Comparison of ENCODE assay signal across 8 cellular contexts in the genomic region with DNA sequence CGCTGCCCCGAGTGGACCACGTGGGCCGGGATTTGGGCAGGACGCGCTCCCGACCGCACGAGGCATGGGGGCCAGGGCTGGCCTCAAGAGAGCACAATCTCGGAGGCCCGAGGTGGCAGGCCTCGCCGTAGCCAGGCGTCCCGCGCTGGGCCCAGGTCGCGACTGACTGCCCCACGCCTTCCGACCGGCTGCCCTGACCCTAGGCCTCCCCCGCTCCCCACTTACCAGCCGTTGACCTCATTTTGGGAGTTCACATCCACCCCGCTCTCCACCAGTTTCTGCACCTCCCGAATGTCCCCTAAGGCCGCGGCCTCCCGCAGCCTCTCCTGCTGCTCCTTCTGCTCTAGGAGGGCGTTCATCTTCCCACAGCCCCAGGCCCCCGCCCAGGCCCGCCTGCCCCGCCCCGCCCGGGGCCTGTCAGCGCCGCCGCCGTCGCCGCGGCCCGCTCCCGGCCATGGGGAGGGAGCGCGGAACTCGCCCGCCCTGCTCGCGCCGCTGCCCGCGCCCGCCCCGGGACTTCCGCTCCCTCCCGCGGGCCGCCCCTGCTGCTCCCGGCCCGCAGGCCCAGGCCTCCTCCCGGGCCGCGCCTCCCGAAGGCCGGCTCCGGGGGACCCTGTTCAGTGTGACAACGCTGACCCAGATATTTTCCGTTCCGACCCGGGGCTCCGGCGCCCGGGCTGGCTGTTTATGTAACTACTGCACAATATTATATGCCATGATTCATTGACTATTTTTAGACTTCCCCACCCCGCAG. TPM values are rescaled to one million over a fixed set of nuclear protein-coding genes. Genes with fewer than 3 reads are reported as not detected.
A peak's percentile ranks its signal among the peaks of the same experiment; 100 is the strongest.
DNase-seq lines count a peak whose midpoint lies in the region; ATAC-seq and TF ChIP-seq lines count a peak whose summit lies in the region.

A gene with protein sequence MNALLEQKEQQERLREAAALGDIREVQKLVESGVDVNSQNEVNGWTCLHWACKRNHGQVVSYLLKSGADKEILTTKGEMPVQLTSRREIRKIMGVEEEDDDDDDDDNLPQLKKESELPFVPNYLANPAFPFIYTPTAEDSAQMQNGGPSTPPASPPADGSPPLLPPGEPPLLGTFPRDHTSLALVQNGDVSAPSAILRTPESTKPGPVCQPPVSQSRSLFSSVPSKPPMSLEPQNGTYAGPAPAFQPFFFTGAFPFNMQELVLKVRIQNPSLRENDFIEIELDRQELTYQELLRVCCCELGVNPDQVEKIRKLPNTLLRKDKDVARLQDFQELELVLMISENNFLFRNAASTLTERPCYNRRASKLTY (minus strand): TSS at position 619 of the 754 bp plus-strand sequence. CDS start 260 bp downstream, at position 359.

- peak within 1 kb of the TSS; percentile 91 for H3K4me3 ChIP-seq in Jurkat, Clone E6-1 (ENCODE audit: low read length)
- H3K4me3 ChIP-seq in PC-9 (peak within 1 kb of the TSS; percentile 79), mucosa of stomach (ENCODE audit: low read length) (peak within 1 kb of the TSS; percentile 40)

- TF ChIP-seq POLR2A in erythroblast (IDR thresholded peaks at IDR 0.05; ENCODE audit: low read length): no peak

- no peak for TF ChIP-seq CTCF in PC-9 (conservative IDR thresholded peaks at IDR 0.05)

- no peaks in the 10 kb centered on the region for H3K27me3 ChIP-seq in PC-9 (ENCODE audit: insufficient read depth, low read depth)
- no peaks in the 10 kb centered on the region for H3K27me3 ChIP-seq in mucosa of stomach (ENCODE audit: control insufficient read depth, insufficient read depth, low read length)

- peaks cover 20% of the 10 kb centered on the region for H3F3A ChIP-seq in PC-9 (ENCODE audit: insufficient read depth, low read depth)

- peak within 1 kb of the TSS; percentile 94 for H3K9ac ChIP-seq in mucosa of stomach (ENCODE audit: low read length)

- CTCF ChIA-PET in PC-9 (lab: Charles Lee): interaction anchor here (0.6 to 0.7 kb wide), 2 partner anchors 46 to 145 kb away, joined by 3 to 4 read pairs; no protein-coding TSS in a partner anchor

- H3K9me2 ChIP-seq in PC-9 (ENCODE audit: insufficient read depth): no peaks in the 10 kb centered on the region

- peak; percentile 76 for ATAC-seq in GM21717 (IDR thresholded peaks at IDR 0.05; ENCODE audit: unreplicated experiment)

- H2AFZ ChIP-seq in PC-9: peak within 1 kb of the TSS; percentile 92

- H3K4me2 ChIP-seq in PC-9: peak within 1 kb of the TSS; percentile 93

- H3K4me1 ChIP-seq in PC-9 (replicated peaks; ENCODE audit: insufficient read depth): peaks cover 26% of the 10 kb centered on the region
- peaks cover 18% of the 10 kb centered on the region for H3K4me1 ChIP-seq in mucosa of stomach (ENCODE audit: control insufficient read depth, insufficient read depth, low read length)

- peak; percentile 81 for DNase-seq in DMS153 treated with DMSO at 0.1 percent for 48 hours (lab: John Stamatoyannopoulos, UW; ENCODE audit: unreplicated experiment)
- peak; percentile 86 for DNase-seq in Jurkat, Clone E6-1 (ENCODE audit: low read depth, low spot score)
- DNase-seq in PC-9: peak; percentile 85 to 92
- peak; percentile 96 for DNase-seq in activated T-cell treated with anti-CD3 and anti-CD28 coated beads, Interleukin-2, amount 50 U/mL, for 1 hour
- DNase-seq in erythroblast (lab: John Stamatoyannopoulos, UW): peak; percentile 94 to 96
- peak; percentile 94 for DNase-seq in stimulated activated CD8-positive, alpha-beta memory T cell treated with anti-CD3 and anti-CD28 coated beads, Interleukin-4, amount 100 ng/mL, for 48 hours

- H3K27ac ChIP-seq in PC-9: peak within 1 kb of the TSS; percentile 86

- intact Hi-C loops in PC-9 (cut with micrococcal nuclease; ENCODE audit: unreplicated experiment): loop anchor here (1.0 kb wide), 2 partner anchors 9 to 12 kb away; partner anchors contain the start of gene LUC7L3

- POLR2A ChIA-PET in PC-9 (lab: Charles Lee; ENCODE audit: unreplicated experiment): interaction anchor here (0.6 to 1.2 kb wide), 2 partner anchors 16 to 605 kb away, joined by 3 to 5 read pairs; no protein-coding TSS in a partner anchor

- BruUV-seq in PC-9 (replicated peaks; lab: Mats Ljungman, UMichigan): no TSS peak

- peaks cover 74% of the 10 kb centered on the region for H3K79me2 ChIP-seq in PC-9 (ENCODE audit: low read depth)

- H3K9me3 ChIP-seq in PC-9 (ENCODE audit: insufficient read depth, low read depth) (no peaks in the 10 kb centered on the region), mucosa of stomach (ENCODE audit: control insufficient read depth, low read length) (no peaks in the 10 kb centered on the region)

- peaks cover 8% of the 10 kb centered on the region; the same call in 1 of the 2 replicates for H3K36me3 ChIP-seq in PC-9 (ENCODE audit: low read depth)
- H3K36me3 ChIP-seq in mucosa of stomach (ENCODE audit: control insufficient read depth, insufficient read depth, low read length): no peaks in the 10 kb centered on the region

- H4K20me1 ChIP-seq in PC-9 (ENCODE audit: insufficient read depth): peaks cover 12% of the 10 kb centered on the region; the same call in 1 of the 2 replicates

RNA-seq across cellular contexts. Expression of the gene that starts here (rescaled TPM):
- 16.2 TPM for polyA plus RNA-seq in Jurkat, Clone E6-1 (2012; ENCODE audit: insufficient read depth, insufficient read length)
- 24.4 and 33.5 TPM in 2 replicates for total RNA-seq in PC-9 (2021)

Comparison
In these comparisons a context has a peak if more than half of its experiments do, and no peak if none do; other contexts are left out.
1. Peak in every context shown above with its lines: DNase-seq, ATAC-seq, H3K4me3 ChIP-seq and H3K27ac ChIP-seq.
2. H3K4me3 ChIP-seq: peak in every context shown above with its lines; median percentile 91 in Jurkat, Clone E6-1; 79 in PC-9; 40 in mucosa of stomach.